Comparison of ENCODE assay signal across 8 cellular contexts in the genomic region with DNA sequence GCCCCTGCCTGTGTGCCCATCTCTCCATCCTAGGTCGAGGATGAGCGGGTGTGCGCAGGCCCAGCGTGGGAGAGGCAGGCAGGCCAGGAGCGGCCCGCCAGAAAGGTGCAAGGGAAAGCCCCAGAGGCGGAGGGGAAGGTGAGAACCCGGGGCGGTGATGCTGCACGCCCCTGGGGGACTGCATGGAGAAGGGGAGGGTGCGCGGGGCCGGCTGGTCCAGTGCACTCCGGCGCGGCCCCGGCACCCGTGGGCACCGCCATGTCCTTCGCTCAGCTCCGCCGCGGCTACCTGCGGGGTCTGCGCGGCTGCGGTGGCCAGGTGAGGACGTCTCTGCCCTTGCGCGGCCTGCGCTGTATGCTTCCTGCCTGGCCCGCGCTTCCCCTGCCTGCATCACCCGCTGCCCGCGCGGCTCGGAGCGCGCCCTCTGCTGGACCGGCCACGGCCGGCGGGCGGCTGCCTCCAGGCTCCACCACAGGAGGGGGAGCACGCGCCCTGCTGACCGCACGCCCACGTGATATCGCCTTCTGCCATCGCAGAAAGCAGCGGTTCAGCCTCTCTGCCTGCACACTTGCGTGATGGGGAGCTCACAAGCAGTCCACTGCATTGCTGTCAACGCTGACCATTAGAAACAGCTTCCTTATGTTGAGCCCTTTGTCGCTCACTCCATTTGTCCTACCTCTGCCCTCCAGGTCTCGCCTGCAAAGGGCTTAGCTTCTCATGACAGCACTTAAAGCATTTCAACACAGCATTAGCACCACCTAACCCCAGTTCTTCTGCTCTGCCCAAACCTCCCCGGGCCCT.
DNase-seq lines count a peak whose midpoint lies in the region; ATAC-seq and TF ChIP-seq lines count a peak whose summit lies in the region.

No MANE protein-coding gene starts in this region.

- TF ChIP-seq POLR2A in IMR-90 (IDR thresholded peaks at IDR 0.05; ENCODE audit: low read depth, low read length) (no peak), lower leg skin (IDR thresholded peaks at IDR 0.05) (no peak)

- peaks cover 1% of the 10 kb centered on the region for H3K27me3 ChIP-seq in IMR-90 (ENCODE audit: control insufficient read depth, insufficient read depth, low read length)

- dilution Hi-C loops in IMR-90 (cut with HindIII; ENCODE audit: low sequenced_read_pairs, unreplicated experiment) = no loop called here

- no peaks in the 10 kb centered on the region for H4K20me1 ChIP-seq in IMR-90 (ENCODE audit: insufficient read depth, low read length)

- CTCF ChIA-PET in IMR-90 (lab: Yijun Ruan, JAX) = interaction anchor here (0.6 to 0.8 kb wide), 4 partner anchors 9 to 73 kb away, joined by 3 to 7 read pairs (median 4); no protein-coding TSS in a partner anchor

- H2BK5ac ChIP-seq in IMR-90 (ENCODE audit: low read depth, low read length, poor library complexity, severe bottlenecking) = peak overlapping the region; percentile 44

- no peak overlapping the region; the same call in 1 of the 2 replicates for H4K91ac ChIP-seq in IMR-90 (ENCODE audit: insufficient read depth, low read depth, low read length)

- peak; percentile 0 for DNase-seq in DMS53 treated with DMSO at 0.1 percent for 48 hours (lab: John Stamatoyannopoulos, UW; ENCODE audit: unreplicated experiment)
- DNase-seq in IMR-90 = peak; percentile 79
- DNase-seq in activated CD4-positive, alpha-beta T cell treated with anti-CD3 and anti-CD28 coated beads for 48 hours = peak; percentile 76
- DNase-seq in dedifferentiated amniotic fluid mesenchymal stem cell (ENCODE audit: extremely low spot score) = peak; percentile 45
- DNase-seq in lower leg skin (ENCODE audit: low spot score in 2 of 2) = peak; percentile 69 to 96
- DNase-seq in stimulated activated CD4-positive, alpha-beta T cell treated with anti-CD3 and anti-CD28 coated beads, Interleukin-4, amount 100 ng/mL, for 48 hours (ENCODE audit: low read depth in 2 of 2) = peak; percentile 61 to 63

- peak overlapping the region; percentile 1; the same call in 1 of the 2 replicates for H2BK20ac ChIP-seq in IMR-90 (ENCODE audit: low read depth, low read length)

- peak overlapping the region; percentile 3; the same call in 1 of the 2 replicates for H2AK5ac ChIP-seq in IMR-90 (ENCODE audit: low read depth, low read length)

- H2AFZ ChIP-seq in IMR-90 (replicated peaks; ENCODE audit: low read length, poor library complexity) = peak overlapping the region; percentile 95

- H3K56ac ChIP-seq in IMR-90 (ENCODE audit: extremely low read depth, insufficient read depth, low read length) = no peak overlapping the region

- no peaks in the 10 kb centered on the region for H3K36me3 ChIP-seq in IMR-90 (ENCODE audit: control insufficient read depth, insufficient read depth, low read length)

- H3K9ac ChIP-seq in IMR-90 (ENCODE audit: low read depth, low read length) = no peak overlapping the region

- no peak overlapping the region for H3K27ac ChIP-seq in IMR-90 (ENCODE audit: insufficient read depth, low read length)

- H2BK15ac ChIP-seq in IMR-90 (ENCODE audit: low read depth, low read length) = no peak overlapping the region; the same call in 2 of the 3 replicates

- peak overlapping the region; percentile 26 for H3K4me2 ChIP-seq in IMR-90 (ENCODE audit: low read depth, low read length)

- no peaks in the 10 kb centered on the region for H3K79me1 ChIP-seq in IMR-90 (ENCODE audit: low read depth in 1 of 2, low read length in 2 of 2)

- H4K8ac ChIP-seq in IMR-90 (ENCODE audit: low read depth in 2 of 2, low read length in 2 of 2) = peak overlapping the region in 1 of 2 experiments; percentile 55; a peak in 2 of 4 replicates

- peaks cover 6% of the 10 kb centered on the region; the same call in 1 of the 2 replicates for H3K9me1 ChIP-seq in IMR-90 (ENCODE audit: insufficient read depth, low read length)

- no peak overlapping the region; the same call in 1 of the 2 replicates for H3K18ac ChIP-seq in IMR-90 (ENCODE audit: low read depth, low read length)

- no peak overlapping the region for H3K4me3 ChIP-seq in IMR-90 (ENCODE audit: insufficient read depth, low read depth, low read length)
- H3K4me3 ChIP-seq in lower leg skin (ENCODE audit: low read depth, poor library complexity, severe bottlenecking) = no peak overlapping the region

- H4K5ac ChIP-seq in IMR-90 (ENCODE audit: low read depth, low read length) = no peak overlapping the region; the same call in 1 of the 2 replicates

- no peaks in the 10 kb centered on the region for H3K9me3 ChIP-seq in IMR-90 (ENCODE audit: control insufficient read depth, insufficient read depth, low read length)

- WGBS in IMR-90 (ENCODE audit: extremely low coverage in 2 of 2, insufficient read length in 1 of 2), 2 experiments = 6% methylated on average over 17 of the region's 58 CpGs; no CpG with 5 or more reads in 1 of the 2 experiments
- 21 to 26% methylated on average over 39 to 45 of the region's 58 CpGs for WGBS in lower leg skin, 2 donors

- intact Hi-C loops in IMR-90 (cut with micrococcal nuclease) (loop anchor here (1.0 kb wide), 4 partner anchors 75 to 640 kb away; no protein-coding TSS in a partner anchor), lower leg skin (cut with DNase I; ENCODE audit: low total_unique reads) (loop anchor here (10.0 kb wide), 1 partner anchor 626 kb away; no protein-coding TSS in a partner anchor)

- TF ChIP-seq CTCF in IMR-90 (conservative IDR thresholded peaks at IDR 0.05; ENCODE audit: low read depth, low read length) (peak; percentile 98), lower leg skin (IDR thresholded peaks at IDR 0.05) (peak in 1 of 3 donors; percentile 49)

- POLR2A ChIA-PET in IMR-90 (lab: Charles Lee; ENCODE audit: unreplicated experiment) = no interaction called here

- no TSS peak for BruUV-seq in IMR-90 (replicated peaks; lab: Mats Ljungman, UMichigan)

- H3K4ac ChIP-seq in IMR-90 (ENCODE audit: low read depth, low read length) = peak overlapping the region; percentile 22; the same call in 1 of the 2 replicates

- TF ChIP-seq RAD21 in IMR-90 (IDR thresholded peaks at IDR 0.05; ENCODE audit: low read length) = peak; percentile 88

- peak overlapping the region; percentile 69 for H2AK9ac ChIP-seq in IMR-90 (replicated peaks; ENCODE audit: low read depth, low read length, poor library complexity)

- H2BK120ac ChIP-seq in IMR-90 (ENCODE audit: low read depth, low read length) = 0 out of 2 replicates have a peak overlapping the region, but pooled peaks have one; percentile 9

- ATAC-seq in GM21528 (IDR thresholded peaks at IDR 0.05; ENCODE audit: low FRiP score, unreplicated experiment) (peak; percentile 75), IMR-90 (ENCODE audit: low read depth) (peak; percentile 100), HG02840 (IDR thresholded peaks at IDR 0.05; ENCODE audit: low FRiP score, unreplicated experiment) (no peak)

- no peak overlapping the region for H3K23ac ChIP-seq in IMR-90 (ENCODE audit: low read depth, low read length)

- peaks cover 6% of the 10 kb centered on the region for H3K4me1 ChIP-seq in IMR-90 (ENCODE audit: control insufficient read depth, insufficient read depth, low read length)

- in situ Hi-C loops in IMR-90 (cut with MboI; ENCODE audit: low sequenced_read_pairs) = loop anchor here (5.0 kb wide), 1 partner anchor 551 kb away; no protein-coding TSS in a partner anchor

- no peak overlapping the region for H3K14ac ChIP-seq in IMR-90 (replicated peaks; ENCODE audit: low read depth, low read length)

TF ChIP-seq in IMR-90, 13 proteins besides CTCF, POLR2A, EP300 and RAD21:
- TF ChIP-seq RCOR1 (IDR thresholded peaks at IDR 0.05; ENCODE audit: insufficient replicate concordance, low read length) (no peak), MXI1 (IDR thresholded peaks at IDR 0.05; ENCODE audit: borderline replicate concordance, low read depth, low read length) (peak; percentile 39; the same call in 1 of the 2 replicates), RFX5 (IDR thresholded peaks at IDR 0.05; ENCODE audit: low read depth, low read length) (no peak), FOS (IDR thresholded peaks at IDR 0.05; ENCODE audit: low read depth, low read length) (0 out of 2 replicates have a peak, but pooled peaks have one; percentile 36), MAZ (IDR thresholded peaks at IDR 0.05; ENCODE audit: borderline replicate concordance, low read depth, low read length) (peak; percentile 60; the same call in 1 of the 2 replicates), CHD1 (IDR thresholded peaks at IDR 0.05; ENCODE audit: low read depth, low read length) (no peak), BHLHE40 (IDR thresholded peaks at IDR 0.05; ENCODE audit: low read depth, low read length) (peak; percentile 70; the same call in 1 of the 2 replicates), NFE2L2 (IDR thresholded peaks at IDR 0.05; ENCODE audit: low read depth, low read length) (no peak), MAFK (IDR thresholded peaks at IDR 0.05; ENCODE audit: low read depth, low read length) (no peak), SMC3 (IDR thresholded peaks at IDR 0.05; ENCODE audit: low read depth, low read length) (peak; percentile 88), CEBPB (IDR thresholded peaks at IDR 0.05; ENCODE audit: low read depth, low read length) (no peak)
- TF ChIP-seq, protein P1, sequence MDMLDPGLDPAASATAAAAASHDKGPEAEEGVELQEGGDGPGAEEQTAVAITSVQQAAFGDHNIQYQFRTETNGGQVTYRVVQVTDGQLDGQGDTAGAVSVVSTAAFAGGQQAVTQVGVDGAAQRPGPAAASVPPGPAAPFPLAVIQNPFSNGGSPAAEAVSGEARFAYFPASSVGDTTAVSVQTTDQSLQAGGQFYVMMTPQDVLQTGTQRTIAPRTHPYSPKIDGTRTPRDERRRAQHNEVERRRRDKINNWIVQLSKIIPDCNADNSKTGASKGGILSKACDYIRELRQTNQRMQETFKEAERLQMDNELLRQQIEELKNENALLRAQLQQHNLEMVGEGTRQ (IDR thresholded peaks at IDR 0.05; ENCODE audit: low read depth, low read length) = peak; percentile 94
- TF ChIP-seq, protein P2, sequence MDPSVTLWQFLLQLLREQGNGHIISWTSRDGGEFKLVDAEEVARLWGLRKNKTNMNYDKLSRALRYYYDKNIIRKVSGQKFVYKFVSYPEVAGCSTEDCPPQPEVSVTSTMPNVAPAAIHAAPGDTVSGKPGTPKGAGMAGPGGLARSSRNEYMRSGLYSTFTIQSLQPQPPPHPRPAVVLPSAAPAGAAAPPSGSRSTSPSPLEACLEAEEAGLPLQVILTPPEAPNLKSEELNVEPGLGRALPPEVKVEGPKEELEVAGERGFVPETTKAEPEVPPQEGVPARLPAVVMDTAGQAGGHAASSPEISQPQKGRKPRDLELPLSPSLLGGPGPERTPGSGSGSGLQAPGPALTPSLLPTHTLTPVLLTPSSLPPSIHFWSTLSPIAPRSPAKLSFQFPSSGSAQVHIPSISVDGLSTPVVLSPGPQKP (IDR thresholded peaks at IDR 0.05; ENCODE audit: borderline replicate concordance, low read depth, low read length) = no peak

Comparison
In these comparisons a context has a peak if more than half of its experiments do, and no peak if none do; other contexts are left out.
1. DNase-seq: peak in every context shown above with its lines; median percentile 82 in lower leg skin; 79 in IMR-90; 76 in activated CD4-positive, alpha-beta T cell treated with anti-CD3 and anti-CD28 coated beads for 48 hours; 62 in stimulated activated CD4-positive, alpha-beta T cell treated with anti-CD3 and anti-CD28 coated beads, Interleukin-4, amount 100 ng/mL, for 48 hours; 45 in dedifferentiated amniotic fluid mesenchymal stem cell; 0 in DMS53 treated with DMSO at 0.1 percent for 48 hours.